ENCODE assay signal across 24 cellular contexts in the genomic region with DNA sequence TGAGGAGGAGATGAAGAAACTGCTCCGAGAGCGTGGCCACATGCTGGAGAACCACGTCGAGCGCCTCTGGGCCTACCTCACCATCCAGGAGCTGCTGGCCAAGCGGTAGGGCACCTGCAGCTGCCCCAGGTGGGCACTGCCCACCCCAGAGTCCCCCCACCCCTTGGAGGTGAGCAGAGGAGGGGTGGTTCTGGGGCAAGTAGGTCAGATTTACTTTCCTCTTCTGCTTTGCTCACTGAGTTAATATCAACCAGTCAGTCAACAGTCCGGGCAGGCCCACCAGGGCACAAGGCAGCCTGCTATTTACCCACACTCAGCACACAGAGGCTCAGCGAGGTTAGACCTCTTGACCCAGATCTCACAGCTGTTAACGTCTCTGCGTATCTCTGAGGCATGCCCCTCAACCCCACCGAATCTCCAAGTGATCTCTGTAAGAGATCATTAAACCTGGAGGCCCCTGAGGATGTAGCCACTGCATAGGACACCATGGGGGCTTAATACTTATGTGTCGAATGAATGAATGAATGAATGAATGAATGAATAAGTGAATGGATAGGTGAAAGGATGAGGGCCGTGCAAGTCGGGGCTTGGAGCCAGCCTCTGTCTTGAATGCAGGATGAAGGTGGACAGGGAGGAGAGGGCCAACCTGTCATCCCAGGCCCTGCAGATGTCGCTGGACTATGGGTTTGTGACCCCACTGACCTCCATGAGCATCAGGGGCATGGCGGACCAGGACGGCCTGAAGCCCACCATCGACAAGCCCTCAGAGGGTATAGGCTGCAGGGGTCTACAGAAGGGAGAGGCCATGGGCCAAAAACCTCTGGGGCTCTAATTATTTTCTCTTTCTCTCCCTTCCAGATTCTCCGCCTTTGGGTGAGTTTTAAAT. TPM values are rescaled to one million over a fixed set of nuclear protein-coding genes. Genes with fewer than 3 reads are reported as not detected.
"Had no signal": no experiment of that assay in that cellular context is flagged by ENCODE, and none has a peak within 500 bp of the region (broad histone marks: within the 10 kb centered on the region; RNA-seq: fewer than 3 reads in every experiment).

No MANE protein-coding gene starts in this region.

- H3K27me3 Mint-ChIP-seq: naive B cell; stimulated activated naive CD8-positive, alpha-beta T cell treated with anti-CD3 and anti-CD28 coated beads, Interleukin-15, Interleukin-2, amounts not matched to agents 100 ng/mL and 50 ng/mL, for 24 hours had no signal

- H3K4me1 Mint-ChIP-seq: activated naive CD8-positive, alpha-beta T cell treated with anti-CD3 and anti-CD28 coated beads, Interleukin-2, amount 50 U/mL, for 24 hours; memory B cell had no signal

- H3K36me3 Mint-ChIP-seq: memory B cell, naive B cell had no signal

- DNase-seq: activated CD4-positive, alpha-beta T cell treated with anti-CD3 and anti-CD28 coated beads, Interleukin-2, amount 10 ng/mL, durations not matched to agents 24 days and 14 days; activated CD8-positive, alpha-beta T cell treated with anti-CD3 and anti-CD28 coated beads for 36 hours; activated naive CD4-positive, alpha-beta T cell treated with anti-CD3 and anti-CD28 coated beads for 36 hours; activated naive CD8-positive, alpha-beta T cell treated with anti-CD3 and anti-CD28 coated beads, Interleukin-2, amount 50 U/mL, for 24 hours; activated T-cell treated with anti-CD3 and anti-CD28 coated beads, Interleukin-2, amount 50 U/mL, for 1 hour; anterior cingulate cortex; brain microvascular endothelial cell; cerebellar nuclear complex; effector CD4-positive, alpha-beta T cell; left colon; naive B cell; retina; stimulated activated CD4-positive, alpha-beta T cell treated with anti-CD3 and anti-CD28 coated beads, Interleukin-15, amount 100 ng/mL, for 24 hours; stimulated activated CD4-positive, alpha-beta T cell treated with anti-CD3 and anti-CD28 coated beads, Interleukin-2, amount 100 ng/mL, for 48 hours; uterus had no signal

- H3K4me3 Mint-ChIP-seq: activated CD4-positive, alpha-beta T cell treated with anti-CD3 and anti-CD28 coated beads, Interleukin-2, amount 10 ng/mL, durations not matched to agents 24 days and 14 days; activated CD8-positive, alpha-beta T cell treated with anti-CD3 and anti-CD28 coated beads for 36 hours; activated naive CD4-positive, alpha-beta T cell treated with anti-CD3 and anti-CD28 coated beads for 36 hours; activated naive CD8-positive, alpha-beta T cell treated with anti-CD3 and anti-CD28 coated beads, Interleukin-2, amount 50 U/mL, for 24 hours; memory B cell; naive B cell; stimulated activated naive CD8-positive, alpha-beta T cell treated with anti-CD3 and anti-CD28 coated beads, Interleukin-15, Interleukin-2, amounts not matched to agents 100 ng/mL and 50 ng/mL, for 24 hours; T-helper 1 cell treated with Interleukin-12 subunit alpha and Interleukin-12 subunit beta and Interleukin-4 antibody, amounts not matched to agents 30 μg/mL and 1 μg/mL, for 36 hours had no signal

- H3K27ac ChIP-seq: brain microvascular endothelial cell, gastroesophageal sphincter, skin epidermis, uterus had no signal

- H3K36me3 ChIP-seq: brain microvascular endothelial cell, gastroesophageal sphincter, tibial nerve, uterus had no signal

- H3K27me3 ChIP-seq: tibial nerve, uterus had no signal

- H3K9me3 ChIP-seq: gastroesophageal sphincter, mucosa of descending colon, tibial nerve, uterus had no signal

- H3K27ac Mint-ChIP-seq: activated CD4-positive, alpha-beta T cell treated with anti-CD3 and anti-CD28 coated beads, Interleukin-2, amount 10 ng/mL, durations not matched to agents 24 days and 14 days; activated CD8-positive, alpha-beta T cell treated with anti-CD3 and anti-CD28 coated beads for 36 hours; activated naive CD4-positive, alpha-beta T cell treated with anti-CD3 and anti-CD28 coated beads for 36 hours; activated naive CD8-positive, alpha-beta T cell treated with anti-CD3 and anti-CD28 coated beads, Interleukin-2, amount 50 U/mL, for 24 hours; activated T-helper 2 cell treated with anti-CD3 and anti-CD28 coated beads, Interferon-gamma antibody, Interleukin-2, Interleukin-4, amounts not matched to agents 10 μg/mL and 5 μg/mL and 100 μg/mL, durations not matched to agents 14 hours and 24 hours and 36 hours; memory B cell; stimulated activated naive CD8-positive, alpha-beta T cell treated with anti-CD3 and anti-CD28 coated beads, Interleukin-15, Interleukin-2, amounts not matched to agents 100 ng/mL and 50 ng/mL, for 24 hours; T-helper 1 cell treated with Interleukin-12 subunit alpha and Interleukin-12 subunit beta and Interleukin-4 antibody, amounts not matched to agents 30 μg/mL and 1 μg/mL, for 36 hours had no signal

- H3K9me3 Mint-ChIP-seq: activated CD4-positive, alpha-beta T cell treated with anti-CD3 and anti-CD28 coated beads, Interleukin-2, amount 10 ng/mL, durations not matched to agents 24 days and 14 days; activated CD8-positive, alpha-beta T cell treated with anti-CD3 and anti-CD28 coated beads for 36 hours; activated naive CD4-positive, alpha-beta T cell treated with anti-CD3 and anti-CD28 coated beads for 36 hours; activated naive CD8-positive, alpha-beta T cell treated with anti-CD3 and anti-CD28 coated beads, Interleukin-2, amount 50 U/mL, for 24 hours; activated T-helper 2 cell treated with anti-CD3 and anti-CD28 coated beads, Interferon-gamma antibody, Interleukin-2, Interleukin-4, amounts not matched to agents 10 μg/mL and 5 μg/mL and 100 μg/mL, durations not matched to agents 14 hours and 24 hours and 36 hours; memory B cell; stimulated activated naive CD8-positive, alpha-beta T cell treated with anti-CD3 and anti-CD28 coated beads, Interleukin-15, Interleukin-2, amounts not matched to agents 100 ng/mL and 50 ng/mL, for 24 hours; T-helper 1 cell treated with Interleukin-12 subunit alpha and Interleukin-12 subunit beta and Interleukin-4 antibody, amounts not matched to agents 30 μg/mL and 1 μg/mL, for 36 hours had no signal

- ATAC-seq: activated CD8-positive, alpha-beta T cell treated with anti-CD3 and anti-CD28 coated beads for 36 hours; activated naive CD8-positive, alpha-beta T cell treated with anti-CD3 and anti-CD28 coated beads, Interleukin-2, amount 50 U/mL, for 24 hours; esophagus mucosa; gastroesophageal sphincter; left colon; mucosa of descending colon had no signal

- H3K4me3 ChIP-seq: gastroesophageal sphincter, mucosa of descending colon, skin epidermis, tibial nerve, uterus had no signal

- H3K4me1 ChIP-seq: gastroesophageal sphincter, uterus had no signal

RNA-seq across cellular contexts. Expression of a gene that starts 8.0 kb away (rescaled TPM):
- total RNA-seq: activated CD4-positive, alpha-beta T cell treated with anti-CD3 and anti-CD28 coated beads, Interleukin-2, amount 10 ng/mL, durations not matched to agents 24 days and 14 days; activated CD8-positive, alpha-beta T cell treated with anti-CD3 and anti-CD28 coated beads for 36 hours; activated naive CD4-positive, alpha-beta T cell treated with anti-CD3 and anti-CD28 coated beads for 36 hours; activated T-helper 2 cell treated with anti-CD3 and anti-CD28 coated beads, Interferon-gamma antibody, Interleukin-2, Interleukin-4, amounts not matched to agents 10 μg/mL and 5 μg/mL and 100 μg/mL, durations not matched to agents 14 hours and 24 hours and 36 hours had no signal

RNA-seq across cellular contexts. Expression of a gene that starts 9.2 kb away (rescaled TPM):
- total RNA-seq: activated CD4-positive, alpha-beta T cell treated with anti-CD3 and anti-CD28 coated beads, Interleukin-2, amount 10 ng/mL, durations not matched to agents 24 days and 14 days; activated CD8-positive, alpha-beta T cell treated with anti-CD3 and anti-CD28 coated beads for 36 hours; activated naive CD4-positive, alpha-beta T cell treated with anti-CD3 and anti-CD28 coated beads for 36 hours; activated T-helper 2 cell treated with anti-CD3 and anti-CD28 coated beads, Interferon-gamma antibody, Interleukin-2, Interleukin-4, amounts not matched to agents 10 μg/mL and 5 μg/mL and 100 μg/mL, durations not matched to agents 14 hours and 24 hours and 36 hours; gastroesophageal sphincter; left colon; mucosa of descending colon had no signal

RNA-seq across cellular contexts. Expression of a gene that starts 48.2 kb away (rescaled TPM):
- total RNA-seq: activated CD8-positive, alpha-beta T cell treated with anti-CD3 and anti-CD28 coated beads for 36 hours had no signal
